ENCODE assay signal across 8 cellular contexts in the genomic region with DNA sequence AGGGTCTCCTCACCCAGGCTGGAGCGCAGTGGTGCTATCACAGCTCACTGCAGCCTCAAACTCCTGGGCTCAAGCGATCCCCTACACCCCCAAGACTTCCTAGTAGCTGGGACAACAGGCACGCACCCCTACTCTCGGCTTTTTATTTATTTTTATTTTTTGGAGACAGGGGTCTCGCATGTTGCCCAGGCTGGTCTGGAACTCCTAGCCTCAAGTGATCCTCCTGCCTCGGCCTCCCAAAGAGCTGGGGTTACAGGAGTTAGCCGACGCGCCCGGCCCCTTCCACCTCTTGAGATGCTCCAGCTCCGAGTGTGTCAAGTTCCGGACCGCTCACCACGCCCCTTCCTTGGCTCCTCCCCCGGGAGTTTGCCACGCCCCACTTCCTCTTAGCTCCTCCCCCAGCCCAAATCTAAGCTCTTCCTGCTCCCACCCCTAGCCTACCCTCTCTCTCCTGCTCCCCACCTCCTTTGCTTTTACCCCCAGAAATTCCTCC. TPM values are rescaled to one million over a fixed set of nuclear protein-coding genes. Genes with fewer than 3 reads are reported as not detected.
DNase-seq lines count a peak whose midpoint lies in the region; ATAC-seq and TF ChIP-seq lines count a peak whose summit lies in the region.

No MANE protein-coding gene starts in this region.

- ATAC-seq in HG03139 (IDR thresholded peaks at IDR 0.05; ENCODE audit: unreplicated experiment): no peak
- ATAC-seq in HG02678 (IDR thresholded peaks at IDR 0.05; ENCODE audit: unreplicated experiment): no peak

- peak overlapping the region; percentile 47 to 85 (median 63) for H3K27ac Mint-ChIP-seq in IgD-negative memory B cell

- peaks cover 0 to 12% (median 0%) of the 10 kb centered on the region in 3 donors for H3K9me3 Mint-ChIP-seq in IgD-negative memory B cell

- H3K4me3 Mint-ChIP-seq in IgD-negative memory B cell: peak overlapping the region in 3 of 4 donors; percentile 52 to 82 (median 73)

- H3K27me3 Mint-ChIP-seq in IgD-negative memory B cell: peaks cover 81% of the 10 kb centered on the region

- H3K4me3 ChIP-seq in GM12864 (ENCODE audit: low read depth, low read length): peak overlapping the region; percentile 18; the same call in 1 of the 2 replicates

- H3K36me3 Mint-ChIP-seq in IgD-negative memory B cell: no peaks in the 10 kb centered on the region

- DNase-seq in GM12864 (ENCODE audit: low read depth): peak; percentile 43
- peak; percentile 35 for DNase-seq in activated CD4-positive, alpha-beta T cell treated with anti-CD3 and anti-CD28 coated beads for 1 hour
- DNase-seq in effector CD8-positive, alpha-beta T cell (lab: John Stamatoyannopoulos, UW): peak; percentile 45
- peak; percentile 58 for DNase-seq in stimulated activated CD4-positive, alpha-beta T cell treated with anti-CD3 and anti-CD28 coated beads, Interleukin-12 subunit alpha, Interleukin-12 subunit beta, amount 100 ng/mL, for 4 hours
- no peak for DNase-seq in NCI-H128 (lab: John Stamatoyannopoulos, UW; ENCODE audit: unreplicated experiment)

- peaks cover 16 to 25% (median 20%) of the 10 kb centered on the region in 3 donors for H3K4me1 Mint-ChIP-seq in IgD-negative memory B cell

- TF ChIP-seq CTCF in GM12864 (IDR thresholded peaks at IDR 0.05; ENCODE audit: low read depth, low read length, missing control alignments): no peak

RNA-seq across cellular contexts. Expression of gene NAT16, which starts 6.3 kb away (rescaled TPM):
- polyA plus RNA-seq in IgD-negative memory B cell: not detected

RNA-seq across cellular contexts. Expression of gene VGF, which starts 8.4 kb away (rescaled TPM):
- polyA plus RNA-seq in IgD-negative memory B cell: not detected

RNA-seq across cellular contexts. Expression of gene AP1S1, which starts 19.5 kb away (rescaled TPM):
- 8.3 TPM for polyA plus RNA-seq in IgD-negative memory B cell

RNA-seq across cellular contexts. Expression of gene MOGAT3, which starts 27.0 kb away (rescaled TPM):
- polyA plus RNA-seq in IgD-negative memory B cell: not detected

RNA-seq across cellular contexts. Expression of gene PLOD3, which starts 43.6 kb away (rescaled TPM):
- polyA plus RNA-seq in IgD-negative memory B cell: 16.8 TPM
